Comparison of ENCODE assay signal across 1 cellular context in genomic region chr2:219206442-219207253, GRCh38.
TF ChIP-seq lines count a peak whose summit lies in the region.

TSS of gene ZFAND2B (plus strand) at chr2:219206782. CDS start at chr2:219206988, 206 bp downstream.

TF ChIP-seq in HepG2, 621 proteins besides CTCF, POLR2A, EP300 and RAD21 (continued from another document and continues in another):
- TF ChIP-seq ZNF280D (CRISPR knock-in tag; IDR thresholded peaks at IDR 0.05) (no peak), ZNF713 (CRISPR knock-in tag; IDR thresholded peaks at IDR 0.05) (peak; percentile 64; the same call in 1 of the 2 replicates), TFDP1 (CRISPR knock-in tag; IDR thresholded peaks at IDR 0.05; ENCODE audit: borderline replicate concordance) (peak; percentile 69; the same call in 1 of the 2 replicates), ZNF274 (CRISPR knock-in tag; IDR thresholded peaks at IDR 0.05) (no peak), ETS1 (CRISPR knock-in tag; IDR thresholded peaks at IDR 0.05) (peak; percentile 72; the same call in 1 of the 2 replicates), ZNF543 (CRISPR knock-in tag; IDR thresholded peaks at IDR 0.05) (no peak), ZNF136 (CRISPR knock-in tag; IDR thresholded peaks at IDR 0.05; ENCODE audit: low read depth) (0 out of 2 replicates have a peak, but pooled peaks have one; percentile 30), SAFB2 (CRISPR knock-in tag; IDR thresholded peaks at IDR 0.05; ENCODE audit: borderline replicate concordance, low read depth) (peak; percentile 72; the same call in 1 of the 2 replicates), ZNF777 (CRISPR knock-in tag; IDR thresholded peaks at IDR 0.05) (no peak), HCFC1 (IDR thresholded peaks at IDR 0.05; ENCODE audit: low read depth, low read length) (no peak; the same call in 1 of the 2 replicates), KLF13 (CRISPR knock-in tag; IDR thresholded peaks at IDR 0.05) (no peak), RELA (CRISPR knock-in tag; IDR thresholded peaks at IDR 0.05) (peak; percentile 76; the same call in 1 of the 2 replicates), GABPA (IDR thresholded peaks at IDR 0.05; ENCODE audit: low read depth, low read length) (no peak), GABPA (CRISPR knock-in tag; IDR thresholded peaks at IDR 0.05; ENCODE audit: low read depth) (peak; percentile 41), RXRA (CRISPR knock-in tag; IDR thresholded peaks at IDR 0.05) (0 out of 2 replicates have a peak, but pooled peaks have one; percentile 73), ZNF296 (CRISPR knock-in tag; conservative IDR thresholded peaks at IDR 0.05) (no peak), ZFP90 (CRISPR knock-in tag; IDR thresholded peaks at IDR 0.05; ENCODE audit: borderline replicate concordance) (peak; percentile 83), ZNF264 (CRISPR knock-in tag; IDR thresholded peaks at IDR 0.05) (peak; percentile 81; the same call in 1 of the 2 replicates), HMG20B (CRISPR knock-in tag; conservative IDR thresholded peaks at IDR 0.05) (no peak), ZNF256 (CRISPR knock-in tag; conservative IDR thresholded peaks at IDR 0.05) (no peak), FOXC1 (CRISPR knock-in tag; IDR thresholded peaks at IDR 0.05; ENCODE audit: borderline replicate concordance) (peak; percentile 95), SOX13 (IDR thresholded peaks at IDR 0.05) (no peak), SOX13 (CRISPR knock-in tag; conservative IDR thresholded peaks at IDR 0.05 in 1 of 2, IDR thresholded peaks at IDR 0.05 in 1 of 2) (peak in 1 of 2 experiments; percentile 15; a peak in 1 of 4 replicates), NR1H2 (CRISPR knock-in tag; IDR thresholded peaks at IDR 0.05; ENCODE audit: borderline replicate concordance, low read depth) (no peak), PITX1 (CRISPR knock-in tag; IDR thresholded peaks at IDR 0.05) (peak; percentile 88), TFE3 (CRISPR knock-in tag; IDR thresholded peaks at IDR 0.05) (peak; percentile 19; the same call in 1 of the 2 replicates), ADNP (CRISPR knock-in tag; IDR thresholded peaks at IDR 0.05) (no peak), MYPOP (CRISPR knock-in tag; IDR thresholded peaks at IDR 0.05) (no peak; the same call in 1 of the 2 replicates), USF2 (IDR thresholded peaks at IDR 0.05; ENCODE audit: low read depth, low read length) (no peak), USF2 (CRISPR knock-in tag; IDR thresholded peaks at IDR 0.05; ENCODE audit: borderline replicate concordance) (no peak; the same call in 1 of the 2 replicates), KAT8 (CRISPR knock-in tag; IDR thresholded peaks at IDR 0.05) (peak; percentile 87), DR1 (CRISPR knock-in tag; IDR thresholded peaks at IDR 0.05) (no peak), PLSCR1 (CRISPR knock-in tag; IDR thresholded peaks at IDR 0.05; ENCODE audit: borderline replicate concordance) (no peak), WIZ (CRISPR knock-in tag; IDR thresholded peaks at IDR 0.05) (peak; percentile 85; the same call in 1 of the 2 replicates), NR2F2 (IDR thresholded peaks at IDR 0.05; ENCODE audit: borderline replicate concordance, low read depth) (0 out of 2 replicates have a peak, but pooled peaks have one; percentile 16), ZNF337 (CRISPR knock-in tag; IDR thresholded peaks at IDR 0.05; ENCODE audit: borderline replicate concordance, low read depth) (no peak), GRHL1 (CRISPR knock-in tag; conservative IDR thresholded peaks at IDR 0.05) (no peak), NKX3-1 (CRISPR knock-in tag; IDR thresholded peaks at IDR 0.05) (no peak), ZNF891 (CRISPR knock-in tag; IDR thresholded peaks at IDR 0.05) (peak; percentile 77; the same call in 1 of the 2 replicates), ZNF225 (CRISPR knock-in tag; IDR thresholded peaks at IDR 0.05) (peak; percentile 59; the same call in 1 of the 2 replicates), ATF2 (CRISPR knock-in tag; IDR thresholded peaks at IDR 0.05) (peak; percentile 85), UBTF (CRISPR knock-in tag; IDR thresholded peaks at IDR 0.05) (peak; percentile 78), ZNF513 (CRISPR knock-in tag; conservative IDR thresholded peaks at IDR 0.05) (no peak), ZNF468 (CRISPR knock-in tag; IDR thresholded peaks at IDR 0.05) (no peak), FLYWCH1 (CRISPR knock-in tag; IDR thresholded peaks at IDR 0.05) (no peak), SYNCRIP (IDR thresholded peaks at IDR 0.05; ENCODE audit: insufficient read depth, low read depth, low read length) (no peak), ZNF234 (CRISPR knock-in tag; conservative IDR thresholded peaks at IDR 0.05) (no peak)
